8 cellular contexts compared by ENCODE assay signal in the genomic region with DNA sequence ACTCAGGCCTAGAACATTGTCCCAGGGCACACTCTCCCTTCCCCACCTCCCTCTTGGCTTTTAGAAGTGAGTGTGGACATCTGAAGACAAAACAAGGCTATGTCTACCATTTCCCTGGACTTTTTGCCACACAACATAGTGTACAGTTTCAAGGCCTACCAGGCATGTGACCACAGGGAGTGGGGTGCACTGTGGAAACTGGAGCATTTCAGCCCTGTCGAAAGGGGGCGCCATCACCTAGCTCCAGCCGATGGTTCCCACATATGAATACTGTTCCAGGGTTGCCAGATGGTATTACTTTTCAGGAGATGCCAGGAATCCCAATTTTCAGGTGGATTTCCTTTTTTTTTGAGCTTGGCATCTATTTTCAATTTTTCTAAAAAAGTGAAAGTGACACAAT.
DNase-seq lines count a peak whose midpoint lies in the region; ATAC-seq lines count a peak whose summit lies in the region.

No MANE protein-coding gene starts in this region.

- no peak for ATAC-seq in activated T-cell treated with anti-CD3 and anti-CD28 coated beads, Interleukin-2, amount 50 U/mL, for 72 hours (replicated peaks in 1 of 2)
- no peak for ATAC-seq in naive thymus-derived CD4-positive, alpha-beta T cell

- H3K27me3 ChIP-seq in naive thymus-derived CD4-positive, alpha-beta T cell (ENCODE audit: control insufficient read depth in 2 of 2, insufficient read depth in 2 of 2, low read length in 2 of 2) = no peaks in the 10 kb centered on the region

- CTCF ChIA-PET in naive thymus-derived CD4-positive, alpha-beta T cell (lab: Charles Lee) = no interaction called here

- POLR2A ChIA-PET in naive thymus-derived CD4-positive, alpha-beta T cell (lab: Charles Lee) = no interaction called here

- intact Hi-C loops in naive thymus-derived CD4-positive, alpha-beta T cell (cut with micrococcal nuclease) = no loop called here

- no peak overlapping the region for H3K4me3 Mint-ChIP-seq in activated T-cell treated with anti-CD3 and anti-CD28 coated beads, Interleukin-2, amount 50 U/mL, for 72 hours
- H3K4me3 Mint-ChIP-seq in naive thymus-derived CD4-positive, alpha-beta T cell = no peak overlapping the region

- no peaks in the 10 kb centered on the region for H3K4me1 ChIP-seq in naive thymus-derived CD4-positive, alpha-beta T cell (ENCODE audit: control insufficient read depth in 2 of 2, insufficient read depth in 2 of 2, low read length in 2 of 2)

- H3K4me3 ChIP-seq in naive thymus-derived CD4-positive, alpha-beta T cell (ENCODE audit: low read length) = no peak overlapping the region

- H3K27ac Mint-ChIP-seq in activated T-cell treated with anti-CD3 and anti-CD28 coated beads, Interleukin-2, amount 50 U/mL, for 72 hours = no peak overlapping the region
- H3K27ac Mint-ChIP-seq in naive thymus-derived CD4-positive, alpha-beta T cell = no peak overlapping the region

- no peaks in the 10 kb centered on the region for H3K9me3 ChIP-seq in naive thymus-derived CD4-positive, alpha-beta T cell (ENCODE audit: control insufficient read depth in 2 of 3, low read length in 3 of 3)

- no peak overlapping the region for H3K27ac ChIP-seq in naive thymus-derived CD4-positive, alpha-beta T cell (ENCODE audit: low read depth, low read length)

- H3K36me3 Mint-ChIP-seq in activated T-cell treated with anti-CD3 and anti-CD28 coated beads, Interleukin-2, amount 50 U/mL, for 72 hours (ENCODE audit: insufficient read depth in 2 of 2) = no peaks in the 10 kb centered on the region
- H3K36me3 Mint-ChIP-seq in naive thymus-derived CD4-positive, alpha-beta T cell = peaks cover 0 to 11% (median 0%) of the 10 kb centered on the region in 5 donors

- no peaks in the 10 kb centered on the region for H3K9me3 Mint-ChIP-seq in activated T-cell treated with anti-CD3 and anti-CD28 coated beads, Interleukin-2, amount 50 U/mL, for 72 hours
- no peaks in the 10 kb centered on the region for H3K9me3 Mint-ChIP-seq in naive thymus-derived CD4-positive, alpha-beta T cell

- H3K36me3 ChIP-seq in naive thymus-derived CD4-positive, alpha-beta T cell (ENCODE audit: control insufficient read depth in 2 of 3, insufficient read depth in 3 of 3, low read length in 3 of 3) = no peaks in the 10 kb centered on the region

- DNase-seq in activated T-cell treated with anti-CD3 and anti-CD28 coated beads, Interleukin-2, amount 50 U/mL, for 72 hours = peak; percentile 8 to 11
- DNase-seq in activated T-cell treated with anti-CD3 and anti-CD28 coated beads, Interleukin-2, amount 50 U/mL, for 1 hour = no peak
- DNase-seq in NCI-H1694 treated with DMSO at 0.1 percent for 48 hours (lab: John Stamatoyannopoulos, UW) (peak; percentile 74), cerebellar cortex (ENCODE audit: low spot score) (peak; percentile 25), mucosa of gallbladder (ENCODE audit: low spot score) (peak; percentile 14), GOT3 (lab: John Stamatoyannopoulos, UW) (no peak), NCI-H1092 (lab: John Stamatoyannopoulos, UW) (no peak)
- DNase-seq in naive thymus-derived CD4-positive, alpha-beta T cell = no peak

- no peaks in the 10 kb centered on the region for H3K4me1 Mint-ChIP-seq in activated T-cell treated with anti-CD3 and anti-CD28 coated beads, Interleukin-2, amount 50 U/mL, for 72 hours (ENCODE audit: low read depth)
- no peaks in the 10 kb centered on the region for H3K4me1 Mint-ChIP-seq in naive thymus-derived CD4-positive, alpha-beta T cell

- H3K27me3 Mint-ChIP-seq in activated T-cell treated with anti-CD3 and anti-CD28 coated beads, Interleukin-2, amount 50 U/mL, for 72 hours (ENCODE audit: low read depth) = no peaks in the 10 kb centered on the region
- H3K27me3 Mint-ChIP-seq in naive thymus-derived CD4-positive, alpha-beta T cell = no peaks in the 10 kb centered on the region

Comparison
In these comparisons a context has a peak if more than half of its experiments do, and no peak if none do; other contexts are left out.
1. DNase-seq: peak in activated T-cell treated with anti-CD3 and anti-CD28 coated beads, Interleukin-2, amount 50 U/mL, for 72 hours (2 of 2), NCI-H1694 treated with DMSO at 0.1 percent for 48 hours (single experiment), cerebellar cortex (single experiment) and mucosa of gallbladder (single experiment); none in activated T-cell treated with anti-CD3 and anti-CD28 coated beads, Interleukin-2, amount 50 U/mL, for 1 hour (single experiment), naive thymus-derived CD4-positive, alpha-beta T cell (0 of 9), GOT3 (single experiment) and NCI-H1092 (single experiment).